26 cellular contexts compared by ENCODE assay signal in genomic region chr14:103201801-103202200, GRCh38.
"Had no signal": no experiment of that assay in that cellular context is flagged by ENCODE, and none has a peak within 500 bp of the region (broad histone marks: within the 10 kb centered on the region; RNA-seq: fewer than 3 reads in every experiment).

No MANE protein-coding gene starts in this region.

- H2AFZ ChIP-seq: neural progenitor cell had no signal

- H3K36me3 ChIP-seq: esophagus squamous epithelium, neural progenitor cell, prostate gland, right atrium auricular region, spleen, thyroid gland had no signal

- FAIRE-seq: endometrium, frontal cortex, kidney had no signal

- H3K4me3 Mint-ChIP-seq: effector memory CD8-positive, alpha-beta T cell; memory B cell; naive thymus-derived CD4-positive, alpha-beta T cell; nephron; neural progenitor cell; stimulated activated naive B cell treated with anti-CD40 and anti-IgM and Interleukin-4, amounts not matched to agents 10 μg/mL and 1 μg/mL and 100 μg/mL, for 72 hours; stimulated activated naive CD8-positive, alpha-beta T cell treated with anti-CD3 and anti-CD28 coated beads, Interleukin-15, Interleukin-2, amounts not matched to agents 100 ng/mL and 50 ng/mL, for 24 hours had no signal

- H3K9ac ChIP-seq: neural progenitor cell had no signal

- ATAC-seq: effector memory CD8-positive, alpha-beta T cell; left lobe of liver; naive thymus-derived CD4-positive, alpha-beta T cell; stimulated activated naive B cell treated with anti-CD40 and anti-IgM and Interleukin-4, amounts not matched to agents 10 μg/mL and 1 μg/mL and 100 μg/mL, for 72 hours had no signal

- H3K9me3 ChIP-seq: prostate gland, thyroid gland had no signal

- H3K4me2 ChIP-seq: neural progenitor cell had no signal

- H3K27me3 ChIP-seq: right atrium auricular region, thyroid gland had no signal

- H3K4me1 Mint-ChIP-seq: memory B cell; naive thymus-derived CD4-positive, alpha-beta T cell; stimulated activated naive B cell treated with anti-CD40 and anti-IgM and Interleukin-4, amounts not matched to agents 10 μg/mL and 1 μg/mL and 100 μg/mL, for 72 hours had no signal

- H3K27ac ChIP-seq: esophagus squamous epithelium, neural progenitor cell, prostate gland, right atrium auricular region, spleen, thyroid gland had no signal

- H3K4me1 ChIP-seq: prostate gland, spleen had no signal

- H3K4me3 ChIP-seq: esophagus squamous epithelium, lung, neural progenitor cell, prostate gland, right atrium auricular region, skin epidermis, spleen, thyroid gland had no signal

- H3K27ac Mint-ChIP-seq: effector memory CD8-positive, alpha-beta T cell; memory B cell; naive thymus-derived CD4-positive, alpha-beta T cell; neural progenitor cell; stimulated activated naive B cell treated with anti-CD40 and anti-IgM and Interleukin-4, amounts not matched to agents 10 μg/mL and 1 μg/mL and 100 μg/mL, for 72 hours; stimulated activated naive CD8-positive, alpha-beta T cell treated with anti-CD3 and anti-CD28 coated beads, Interleukin-15, Interleukin-2, amounts not matched to agents 100 ng/mL and 50 ng/mL, for 24 hours had no signal

- DNase-seq: cerebellar nuclear complex; cortex of kidney; effector memory CD8-positive, alpha-beta T cell; erythroblast; esophagus squamous epithelium; head of caudate nucleus; kidney; midbrain; naive thymus-derived CD4-positive, alpha-beta T cell; nucleus accumbens; spleen; stimulated activated CD4-positive, alpha-beta T cell treated with anti-CD3 and anti-CD28 coated beads, Interleukin-4, amount 100 ng/mL, for 4 hours; stimulated activated naive B cell treated with anti-CD40 and anti-IgM and Interleukin-4, amounts not matched to agents 10 μg/mL and 1 μg/mL and 100 μg/mL, for 72 hours; thyroid gland; trophoblast cell had no signal
